8 cellular contexts compared by ENCODE assay signal in genomic region chr22:49853981-49854791, GRCh38. TPM values are rescaled to one million over a fixed set of nuclear protein-coding genes. Genes with fewer than 3 reads are reported as not detected.
DNase-seq lines count a peak whose midpoint lies in the region; ATAC-seq, FAIRE-seq and TF ChIP-seq lines count a peak whose summit lies in the region.

No MANE protein-coding gene starts in this region.

- no peaks in the 10 kb centered on the region for H3K9me3 ChIP-seq in pancreas

- H3K27me3 ChIP-seq in pancreas: no peaks in the 10 kb centered on the region

- H3K4me1 Mint-ChIP-seq in activated CD8-positive, alpha-beta memory T cell treated with anti-CD3 and anti-CD28 coated beads, Interleukin-2, amount 10 ng/mL, durations not matched to agents 7 days and 5 days: peaks cover 53% of the 10 kb centered on the region

- ATAC-seq in GM21447 (IDR thresholded peaks at IDR 0.05; ENCODE audit: unreplicated experiment) (peak; percentile 16), pancreas (peak in 1 of 4 donors; percentile 1)
- peak; percentile 26 for ATAC-seq in activated CD8-positive, alpha-beta memory T cell treated with anti-CD3 and anti-CD28 coated beads, Interleukin-2, amount 10 ng/mL, durations not matched to agents 7 days and 5 days

- DNase-seq in NCI-H1417 (lab: John Stamatoyannopoulos, UW): peak in 2 of 3 experiments; percentile 30 to 50
- no peak for DNase-seq in NCI-H1417 treated with DMSO at 0.1 percent for 48 hours (lab: John Stamatoyannopoulos, UW)
- DNase-seq in HuH-7.5 (ENCODE audit: low spot score): peak; percentile 64
- peak; percentile 62 for DNase-seq in activated CD8-positive, alpha-beta memory T cell treated with anti-CD3 and anti-CD28 coated beads, Interleukin-2, amount 10 ng/mL, durations not matched to agents 7 days and 5 days
- peak; percentile 36 for DNase-seq in foreskin melanocyte
- peak; percentile 42 to 86 (median 62) for DNase-seq in pancreas
- DNase-seq in cortex of kidney (lab: John Stamatoyannopoulos, UW): no peak

- no peak for FAIRE-seq in pancreas (lab: Jason Lieb, UNC)

- peak overlapping the region; percentile 86 for H3K4me3 Mint-ChIP-seq in activated CD8-positive, alpha-beta memory T cell treated with anti-CD3 and anti-CD28 coated beads, Interleukin-2, amount 10 ng/mL, durations not matched to agents 7 days and 5 days

- no peak for TF ChIP-seq CTCF in pancreas (IDR thresholded peaks at IDR 0.05)

- peaks cover 18% of the 10 kb centered on the region for H3K27me3 Mint-ChIP-seq in activated CD8-positive, alpha-beta memory T cell treated with anti-CD3 and anti-CD28 coated beads, Interleukin-2, amount 10 ng/mL, durations not matched to agents 7 days and 5 days

- 1% methylated on average over 52 to 99 of the region's 99 CpGs for WGBS in pancreas, 2 donors

- peak overlapping the region; percentile 35 to 65 (median 48) for H3K4me3 ChIP-seq in pancreas

- no peaks in the 10 kb centered on the region for H3K9me3 Mint-ChIP-seq in activated CD8-positive, alpha-beta memory T cell treated with anti-CD3 and anti-CD28 coated beads, Interleukin-2, amount 10 ng/mL, durations not matched to agents 7 days and 5 days (ENCODE audit: low read depth)

- peak overlapping the region; percentile 28 to 65 (median 58) for H3K27ac ChIP-seq in pancreas

- CTCF ChIA-PET in activated CD8-positive, alpha-beta memory T cell treated with anti-CD3 and anti-CD28 coated beads, Interleukin-2, amount 10 ng/mL, durations not matched to agents 7 days and 5 days (lab: Charles Lee): interaction anchor here (1.0 to 3.8 kb wide), 4 partner anchors 14 to 38 kb away, joined by 3 to 12 read pairs (median 4); no protein-coding TSS in a partner anchor

- peaks cover 6% of the 10 kb centered on the region for H3K36me3 Mint-ChIP-seq in activated CD8-positive, alpha-beta memory T cell treated with anti-CD3 and anti-CD28 coated beads, Interleukin-2, amount 10 ng/mL, durations not matched to agents 7 days and 5 days

- peaks cover 7 to 16% (median 11%) of the 10 kb centered on the region in 3 donors for H3K4me1 ChIP-seq in pancreas

- intact Hi-C loops in pancreas (cut with DNase I): no loop called here

- H3K27ac Mint-ChIP-seq in activated CD8-positive, alpha-beta memory T cell treated with anti-CD3 and anti-CD28 coated beads, Interleukin-2, amount 10 ng/mL, durations not matched to agents 7 days and 5 days: peak overlapping the region; percentile 93

- no peaks in the 10 kb centered on the region for H3K36me3 ChIP-seq in pancreas

RNA-seq across cellular contexts. Expression of gene ZBED4, which starts 0.5 kb away (rescaled TPM):
- 10 to 100 TPM; 24.1 to 25.7 TPM for total RNA-seq in activated CD8-positive, alpha-beta memory T cell treated with anti-CD3 and anti-CD28 coated beads, Interleukin-2, amount 10 ng/mL, durations not matched to agents 7 days and 5 days
- 1 to 10 TPM; 3.7 to 7.2 (median 5.5) TPM for total RNA-seq in pancreas
- 1 to 10 TPM; 2.4 to 3.2 TPM for polyA plus RNA-seq in pancreas

RNA-seq across cellular contexts. Expression of gene BRD1, which starts 26.5 kb away (rescaled TPM):
- total RNA-seq in activated CD8-positive, alpha-beta memory T cell treated with anti-CD3 and anti-CD28 coated beads, Interleukin-2, amount 10 ng/mL, durations not matched to agents 7 days and 5 days: 10 to 100 TPM; 49.9 to 56.6 TPM
- total RNA-seq in pancreas: 10 to 100 TPM; 14.0 to 23.6 (median 15.8) TPM
- 10 to 100 TPM; 19.7 to 26.3 TPM for polyA plus RNA-seq in pancreas

Comparison
In these comparisons a context has a peak if more than half of its experiments do, and no peak if none do; other contexts are left out.
1. DNase-seq: peak in NCI-H1417 (2 of 3), HuH-7.5 (single experiment), activated CD8-positive, alpha-beta memory T cell treated with anti-CD3 and anti-CD28 coated beads, Interleukin-2, amount 10 ng/mL, durations not matched to agents 7 days and 5 days (single experiment), foreskin melanocyte (single experiment) and pancreas (6 of 6); none in NCI-H1417 treated with DMSO at 0.1 percent for 48 hours (single experiment) and cortex of kidney (single experiment).